In genomic region chr18:7727381-7728076, GRCh38 we compare ENCODE assay signal across 19 cellular contexts.
DNase-seq lines count a peak whose midpoint lies in the region; ATAC-seq and TF ChIP-seq lines count a peak whose summit lies in the region.
"Had no signal": no experiment of that assay in that cellular context is flagged by ENCODE, and none has a peak within 500 bp of the region (broad histone marks: within the 10 kb centered on the region; RNA-seq: fewer than 3 reads in every experiment).

No MANE protein-coding gene starts in this region.

- H3K27me3 ChIP-seq in heart right ventricle (no peaks in the 10 kb centered on the region), right atrium auricular region (no peaks in the 10 kb centered on the region), adipocyte (replicated peaks; ENCODE audit: control insufficient read depth, insufficient read depth, low read length) (no peaks in the 10 kb centered on the region)
- H3K27me3 ChIP-seq: BE2C had no signal

- no peak for TF ChIP-seq CTCF in heart right ventricle (IDR thresholded peaks at IDR 0.05)
- TF ChIP-seq CTCF in right atrium auricular region (IDR thresholded peaks at IDR 0.05), result no peak
- TF ChIP-seq CTCF in nephron (IDR thresholded peaks at IDR 0.05; ENCODE audit: unreplicated experiment in 3 of 3), result no peak

- ATAC-seq in heart right ventricle, result peak in 4 of 8 donors; percentile 25 to 60 (median 51)
- ATAC-seq in naive thymus-derived CD8-positive, alpha-beta T cell, result no peak
- ATAC-seq: CD8-positive, alpha-beta T cell; HepG2 had no signal

- H3K4me3 ChIP-seq in heart right ventricle (no peak overlapping the region), right atrium auricular region (no peak overlapping the region), adipocyte (ENCODE audit: low read length) (peak overlapping the region; percentile 11)
- H3K4me3 ChIP-seq: HAP-1 had no signal

- no peaks in the 10 kb centered on the region for H3K9me3 Mint-ChIP-seq in nephron
- peaks cover 0 to 9% (median 0%) of the 10 kb centered on the region in 9 donors for H3K9me3 Mint-ChIP-seq in naive thymus-derived CD8-positive, alpha-beta T cell
- H3K9me3 Mint-ChIP-seq: CD8-positive, alpha-beta T cell had no signal

- no peak overlapping the region for H3K4me3 Mint-ChIP-seq in nephron
- H3K4me3 Mint-ChIP-seq in naive thymus-derived CD8-positive, alpha-beta T cell, result no peak overlapping the region
- H3K4me3 Mint-ChIP-seq: CD8-positive, alpha-beta T cell had no signal

- DNase-seq in heart right ventricle, result no peak
- no peak for DNase-seq in right atrium auricular region (ENCODE audit: low spot score)
- DNase-seq in adipocyte (ENCODE audit: low read depth), result peak; percentile 31
- DNase-seq in fibroblast of peridontal ligament (ENCODE audit: extremely low read depth), result peak; percentile 69
- no peak for DNase-seq in NCI-H1092 treated with DMSO at 0.1 percent for 48 hours (lab: John Stamatoyannopoulos, UW)
- no peak for DNase-seq in NCI-H187 (lab: John Stamatoyannopoulos, UW)
- DNase-seq in naive thymus-derived CD8-positive, alpha-beta T cell, result no peak
- DNase-seq: ACHN; BE2C; CD8-positive, alpha-beta T cell; COR-L47; DMS153; DND-41; GDM1; GOT3 had no signal

- H3K9me3 ChIP-seq in heart right ventricle (peaks cover 0 to 2% (median 0%) of the 10 kb centered on the region in 11 donors), right atrium auricular region (no peaks in the 10 kb centered on the region), adipocyte (ENCODE audit: control insufficient read depth, low read length) (no peaks in the 10 kb centered on the region)
- H3K9me3 ChIP-seq: BE2C, HAP-1 had no signal

- H3K27ac ChIP-seq in heart right ventricle, result peak overlapping the region in 7 of 10 donors; percentile 21 to 49 (median 37)
- H3K27ac ChIP-seq in right atrium auricular region, result peak overlapping the region in 1 of 2 donors; percentile 50
- H3K27ac ChIP-seq: C4-2B had no signal

- POLR2A ChIA-PET in naive thymus-derived CD8-positive, alpha-beta T cell (lab: Charles Lee), result no interaction called here

- H3K9ac ChIP-seq in adipocyte (ENCODE audit: low read length), result no peak overlapping the region

- no peaks in the 10 kb centered on the region for H3K36me3 Mint-ChIP-seq in nephron (ENCODE audit: low read depth)
- no peaks in the 10 kb centered on the region for H3K36me3 Mint-ChIP-seq in naive thymus-derived CD8-positive, alpha-beta T cell
- H3K36me3 Mint-ChIP-seq: CD8-positive, alpha-beta T cell had no signal

- peaks cover 32% of the 10 kb centered on the region for H3K4me1 Mint-ChIP-seq in nephron
- H3K4me1 Mint-ChIP-seq in naive thymus-derived CD8-positive, alpha-beta T cell, result no peaks in the 10 kb centered on the region

- H3K27ac Mint-ChIP-seq in nephron, result peak overlapping the region in 2 of 3 experiments; percentile 44 to 86
- H3K27ac Mint-ChIP-seq in naive thymus-derived CD8-positive, alpha-beta T cell, result no peak overlapping the region
- H3K27ac Mint-ChIP-seq: CD8-positive, alpha-beta T cell had no signal

- intact Hi-C loops in heart right ventricle (cut with DNase I), result no loop called here

- no peaks in the 10 kb centered on the region for H3K27me3 Mint-ChIP-seq in nephron (ENCODE audit: low read depth)
- no peaks in the 10 kb centered on the region for H3K27me3 Mint-ChIP-seq in naive thymus-derived CD8-positive, alpha-beta T cell

- WGBS in heart right ventricle, 2 donors, result 36 to 38% methylated on average over 2 of the region's 2 CpGs

- H3K36me3 ChIP-seq in heart right ventricle (no peaks in the 10 kb centered on the region), right atrium auricular region (no peaks in the 10 kb centered on the region), adipocyte (ENCODE audit: control insufficient read depth, insufficient read depth, low read length, severe bottlenecking) (no peaks in the 10 kb centered on the region)
- H3K36me3 ChIP-seq: BE2C, HAP-1 had no signal

- H3K4me1 ChIP-seq in heart right ventricle (peaks cover 0 to 73% (median 40%) of the 10 kb centered on the region in 9 donors), right atrium auricular region (peaks cover 0 to 10% of the 10 kb centered on the region in 2 donors), adipocyte (ENCODE audit: control insufficient read depth, insufficient read depth, low read length) (peaks cover 17% of the 10 kb centered on the region)
- H3K4me1 ChIP-seq: BE2C, HAP-1 had no signal

Comparison
In these comparisons a context has a peak if more than half of its experiments do, and no peak if none do; other contexts are left out.
1. DNase-seq: peak in adipocyte (single experiment) and fibroblast of peridontal ligament (single experiment); none in heart right ventricle (0 of 2), right atrium auricular region (single experiment), NCI-H1092 treated with DMSO at 0.1 percent for 48 hours (single experiment), NCI-H187 (0 of 2) and naive thymus-derived CD8-positive, alpha-beta T cell (0 of 10).
2. H3K27ac Mint-ChIP-seq: peak in nephron (2 of 3); none in naive thymus-derived CD8-positive, alpha-beta T cell (0 of 10).